ENCODE assay signal across 9 cellular contexts in genomic region chr2:230893881-230894781, GRCh38. TPM values are rescaled to one million over a fixed set of nuclear protein-coding genes. Genes with fewer than 3 reads are reported as not detected.
DNase-seq lines count a peak whose midpoint lies in the region; ATAC-seq and TF ChIP-seq lines count a peak whose summit lies in the region.
"Had no signal": no experiment of that assay in that cellular context is flagged by ENCODE, and none has a peak within 500 bp of the region (broad histone marks: within the 10 kb centered on the region; RNA-seq: fewer than 3 reads in every experiment).

No MANE protein-coding gene starts in this region.

- no peak for TF ChIP-seq CTCF in Peyer's patch (IDR thresholded peaks at IDR 0.05)

- DNase-seq in G401 (ENCODE audit: low spot score) (peak; percentile 24), Peyer's patch (peak in 2 of 3 donors; percentile 68 to 69), medulla oblongata (ENCODE audit: extremely low spot score) (peak; percentile 72), cerebellum (ENCODE audit: low spot score) (no peak), DMS79 (lab: John Stamatoyannopoulos, UW) (no peak), NCI-H2029 treated with DMSO at 0.1 percent for 48 hours (lab: John Stamatoyannopoulos, UW) (no peak), NCI-H2171 treated with DMSO at 0.1 percent for 48 hours (lab: John Stamatoyannopoulos, UW) (no peak)
- DNase-seq: activated CD4-positive, alpha-beta T cell treated with anti-CD3 and anti-CD28 coated beads, Interleukin-2, amount 10 ng/mL, durations not matched to agents 7 days and 5 days had no signal

- H3K4me3 ChIP-seq in Peyer's patch: no peak overlapping the region

- H3K9me3 ChIP-seq in Peyer's patch: no peaks in the 10 kb centered on the region

- H3K27ac ChIP-seq in Peyer's patch: peak overlapping the region in 2 of 4 donors; percentile 67 to 93

- H3K4me1 ChIP-seq in Peyer's patch: peaks cover 0 to 17% (median 8%) of the 10 kb centered on the region in 4 donors

- in situ Hi-C loops in G401 (cut with HindIII; ENCODE audit: low sequenced_read_pairs): no loop called here

- H3K27me3 ChIP-seq in Peyer's patch: no peaks in the 10 kb centered on the region

- peak; percentile 43 for ATAC-seq in GM21529 (IDR thresholded peaks at IDR 0.05; ENCODE audit: unreplicated experiment)

- no peak for TF ChIP-seq POLR2A in Peyer's patch (IDR thresholded peaks at IDR 0.05)

- H3K36me3 ChIP-seq in Peyer's patch: no peaks in the 10 kb centered on the region

RNA-seq across cellular contexts. Expression of gene ITM2C, which starts 29.4 kb away (rescaled TPM):
- 232 and 273 TPM in 2 replicates for total RNA-seq in G401 (2014; rRNA removed; shearing (Covaris generic))
- total RNA-seq in Peyer's patch (100 to 1,000 TPM in 3 of 4 donors, 10 to 100 TPM in 1; 69.3 to 710 (median 610) TPM), cerebellum (70.3 TPM)

RNA-seq across cellular contexts. Expression of gene GPR55, which starts 30.9 kb away (rescaled TPM):
- not detected in 2 replicates for total RNA-seq in G401 (2014; rRNA removed; shearing (Covaris generic))
- total RNA-seq in Peyer's patch (1 to 10 TPM; 1.0 to 4.7 (median 3.2) TPM), cerebellum (not detected)

Comparison
In these comparisons a context has a peak if more than half of its experiments do, and no peak if none do; other contexts are left out.
1. DNase-seq: peak in G401 (single experiment), Peyer's patch (2 of 3) and medulla oblongata (single experiment); none in cerebellum (single experiment), DMS79 (single experiment), NCI-H2029 treated with DMSO at 0.1 percent for 48 hours (single experiment) and NCI-H2171 treated with DMSO at 0.1 percent for 48 hours (single experiment).